ENCODE assay signal across 15 cellular contexts in the genomic region with DNA sequence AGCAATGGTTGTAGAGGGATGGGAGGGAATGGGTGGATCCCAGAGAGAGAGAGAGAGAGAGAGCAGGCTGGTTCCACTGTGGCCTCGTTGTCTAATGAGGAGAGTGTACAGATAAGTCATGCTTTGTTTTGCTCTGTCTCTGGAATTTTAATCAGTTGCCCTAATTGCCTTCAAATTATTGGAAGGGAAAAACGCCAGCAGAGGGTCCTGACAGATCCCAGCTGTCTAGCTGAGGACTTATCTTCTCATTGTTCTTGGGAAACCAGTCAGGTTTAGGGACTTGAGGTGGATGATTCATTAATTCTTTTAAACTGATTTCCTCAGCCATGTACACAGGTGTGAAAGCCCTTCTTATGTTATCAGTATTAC. TPM values are rescaled to one million over a fixed set of nuclear protein-coding genes. Genes with fewer than 3 reads are reported as not detected.
DNase-seq lines count a peak whose midpoint lies in the region; ATAC-seq and TF ChIP-seq lines count a peak whose summit lies in the region.
"Had no signal": no experiment of that assay in that cellular context is flagged by ENCODE, and none has a peak within 500 bp of the region (broad histone marks: within the 10 kb centered on the region; RNA-seq: fewer than 3 reads in every experiment).

No MANE protein-coding gene starts in this region.

- no peaks in the 10 kb centered on the region for H3K36me3 Mint-ChIP-seq in glutamatergic neuron (ENCODE audit: unreplicated experiment)

- DNase-seq in NCI-H526 (lab: John Stamatoyannopoulos, UW) = peak; percentile 9 to 24
- no peak for DNase-seq in NCI-H526 treated with DMSO at 0.1 percent for 48 hours (lab: John Stamatoyannopoulos, UW)
- no peak for DNase-seq in glutamatergic neuron
- no peak for DNase-seq in substantia nigra (lab: John Stamatoyannopoulos, UW)
- no peak for DNase-seq in GF-D8 (lab: John Stamatoyannopoulos, UW)
- DNase-seq: ACHN; activated CD4-positive, alpha-beta memory T cell treated with anti-CD3 and anti-CD28 coated beads, Interleukin-2, amount 10 ng/mL, durations not matched to agents 7 days and 5 days; activated naive CD4-positive, alpha-beta T cell treated with anti-CD3 and anti-CD28 coated beads, Interleukin-2, amount 10 ng/mL, durations not matched to agents 7 days and 5 days; NCI-H1417 treated with DMSO at 0.1 percent for 48 hours; SHP77 had no signal

- TF ChIP-seq CTCF in glutamatergic neuron (IDR thresholded peaks at IDR 0.05; ENCODE audit: partially characterized antibody, unreplicated experiment) = no peak

- H3K4me3 Mint-ChIP-seq in glutamatergic neuron (ENCODE audit: unreplicated experiment) = no peak overlapping the region
- H3K4me3 Mint-ChIP-seq: activated CD4-positive, alpha-beta memory T cell treated with anti-CD3 and anti-CD28 coated beads, Interleukin-2, amount 10 ng/mL, durations not matched to agents 7 days and 5 days; activated naive CD4-positive, alpha-beta T cell treated with anti-CD3 and anti-CD28 coated beads, Interleukin-2, amount 10 ng/mL, durations not matched to agents 7 days and 5 days had no signal

- H3K27ac Mint-ChIP-seq in glutamatergic neuron (ENCODE audit: unreplicated experiment) = peak overlapping the region; percentile 34
- H3K27ac Mint-ChIP-seq: activated CD4-positive, alpha-beta memory T cell treated with anti-CD3 and anti-CD28 coated beads, Interleukin-2, amount 10 ng/mL, durations not matched to agents 7 days and 5 days; activated naive CD4-positive, alpha-beta T cell treated with anti-CD3 and anti-CD28 coated beads, Interleukin-2, amount 10 ng/mL, durations not matched to agents 7 days and 5 days had no signal

- H3K27me3 Mint-ChIP-seq in glutamatergic neuron (ENCODE audit: unreplicated experiment) = peaks cover 9% of the 10 kb centered on the region
- H3K27me3 Mint-ChIP-seq: activated CD4-positive, alpha-beta memory T cell treated with anti-CD3 and anti-CD28 coated beads, Interleukin-2, amount 10 ng/mL, durations not matched to agents 7 days and 5 days; activated naive CD4-positive, alpha-beta T cell treated with anti-CD3 and anti-CD28 coated beads, Interleukin-2, amount 10 ng/mL, durations not matched to agents 7 days and 5 days had no signal

- peaks cover 22% of the 10 kb centered on the region for H3K4me1 Mint-ChIP-seq in glutamatergic neuron (ENCODE audit: low read depth, unreplicated experiment)

- ATAC-seq in SK-N-SH treated with all-trans-retinoic acid at 6 μM for 48 hours (peak; percentile 63), GM21529 (IDR thresholded peaks at IDR 0.05; ENCODE audit: unreplicated experiment) (no peak), HG03342 (IDR thresholded peaks at IDR 0.05; ENCODE audit: unreplicated experiment) (no peak)

- H3K27ac ChIP-seq in substantia nigra (ENCODE audit: low read depth, low read length, poor library complexity, severe bottlenecking) = peak overlapping the region; percentile 91
- H3K27ac ChIP-seq: neutrophil, thoracic aorta had no signal

- peaks cover 13% of the 10 kb centered on the region for H3K9me3 Mint-ChIP-seq in glutamatergic neuron (ENCODE audit: unreplicated experiment)
- H3K9me3 Mint-ChIP-seq: activated CD4-positive, alpha-beta memory T cell treated with anti-CD3 and anti-CD28 coated beads, Interleukin-2, amount 10 ng/mL, durations not matched to agents 7 days and 5 days; activated naive CD4-positive, alpha-beta T cell treated with anti-CD3 and anti-CD28 coated beads, Interleukin-2, amount 10 ng/mL, durations not matched to agents 7 days and 5 days had no signal

TF ChIP-seq in SK-N-SH treated with all-trans-retinoic acid at 6 μM for 48 hours, 23 proteins besides CTCF, POLR2A, EP300 and RAD21:
- TF ChIP-seq ZFP30 (CRISPR knock-in tag; IDR thresholded peaks at IDR 0.05) (no peak), ZFP3 (CRISPR knock-in tag; IDR thresholded peaks at IDR 0.05) (peak; percentile 61; the same call in 1 of the 2 replicates), ESRRG (CRISPR knock-in tag; IDR thresholded peaks at IDR 0.05) (peak; percentile 65; the same call in 1 of the 2 replicates), PPARA (CRISPR knock-in tag; IDR thresholded peaks at IDR 0.05; ENCODE audit: borderline replicate concordance) (no peak), CSDC2 (CRISPR knock-in tag; IDR thresholded peaks at IDR 0.05) (0 out of 2 replicates have a peak, but pooled peaks have one; percentile 46), ZNF70 (CRISPR knock-in tag; IDR thresholded peaks at IDR 0.05) (no peak), TCF4 (CRISPR knock-in tag; IDR thresholded peaks at IDR 0.05; ENCODE audit: borderline replicate concordance) (peak; percentile 74), GLIS3 (CRISPR knock-in tag; IDR thresholded peaks at IDR 0.05) (no peak), ISL1 (CRISPR knock-in tag; IDR thresholded peaks at IDR 0.05) (peak; percentile 90), ZC3H10 (CRISPR knock-in tag; IDR thresholded peaks at IDR 0.05) (no peak), SNAI2 (CRISPR knock-in tag; IDR thresholded peaks at IDR 0.05) (0 out of 2 replicates have a peak, but pooled peaks have one; percentile 12)
- TF ChIP-seq, protein P1, sequence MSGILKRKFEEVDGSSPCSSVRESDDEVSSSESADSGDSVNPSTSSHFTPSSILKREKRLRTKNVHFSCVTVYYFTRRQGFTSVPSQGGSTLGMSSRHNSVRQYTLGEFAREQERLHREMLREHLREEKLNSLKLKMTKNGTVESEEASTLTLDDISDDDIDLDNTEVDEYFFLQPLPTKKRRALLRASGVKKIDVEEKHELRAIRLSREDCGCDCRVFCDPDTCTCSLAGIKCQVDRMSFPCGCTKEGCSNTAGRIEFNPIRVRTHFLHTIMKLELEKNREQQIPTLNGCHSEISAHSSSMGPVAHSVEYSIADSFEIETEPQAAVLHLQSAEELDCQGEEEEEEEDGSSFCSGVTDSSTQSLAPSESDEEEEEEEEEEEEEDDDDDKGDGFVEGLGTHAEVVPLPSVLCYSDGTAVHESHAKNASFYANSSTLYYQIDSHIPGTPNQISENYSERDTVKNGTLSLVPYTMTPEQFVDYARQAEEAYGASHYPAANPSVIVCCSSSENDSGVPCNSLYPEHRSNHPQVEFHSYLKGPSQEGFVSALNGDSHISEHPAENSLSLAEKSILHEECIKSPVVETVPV (CRISPR knock-in tag; IDR thresholded peaks at IDR 0.05) = 0 out of 2 replicates have a peak, but pooled peaks have one; percentile 34
- TF ChIP-seq, protein P2, sequence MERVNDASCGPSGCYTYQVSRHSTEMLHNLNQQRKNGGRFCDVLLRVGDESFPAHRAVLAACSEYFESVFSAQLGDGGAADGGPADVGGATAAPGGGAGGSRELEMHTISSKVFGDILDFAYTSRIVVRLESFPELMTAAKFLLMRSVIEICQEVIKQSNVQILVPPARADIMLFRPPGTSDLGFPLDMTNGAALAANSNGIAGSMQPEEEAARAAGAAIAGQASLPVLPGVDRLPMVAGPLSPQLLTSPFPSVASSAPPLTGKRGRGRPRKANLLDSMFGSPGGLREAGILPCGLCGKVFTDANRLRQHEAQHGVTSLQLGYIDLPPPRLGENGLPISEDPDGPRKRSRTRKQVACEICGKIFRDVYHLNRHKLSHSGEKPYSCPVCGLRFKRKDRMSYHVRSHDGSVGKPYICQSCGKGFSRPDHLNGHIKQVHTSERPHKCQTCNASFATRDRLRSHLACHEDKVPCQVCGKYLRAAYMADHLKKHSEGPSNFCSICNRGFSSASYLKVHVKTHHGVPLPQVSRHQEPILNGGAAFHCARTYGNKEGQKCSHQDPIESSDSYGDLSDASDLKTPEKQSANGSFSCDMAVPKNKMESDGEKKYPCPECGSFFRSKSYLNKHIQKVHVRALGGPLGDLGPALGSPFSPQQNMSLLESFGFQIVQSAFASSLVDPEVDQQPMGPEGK (CRISPR knock-in tag; IDR thresholded peaks at IDR 0.05; ENCODE audit: borderline replicate concordance) = 0 out of 2 replicates have a peak, but pooled peaks have one; percentile 31
- TF ChIP-seq, protein P3, sequence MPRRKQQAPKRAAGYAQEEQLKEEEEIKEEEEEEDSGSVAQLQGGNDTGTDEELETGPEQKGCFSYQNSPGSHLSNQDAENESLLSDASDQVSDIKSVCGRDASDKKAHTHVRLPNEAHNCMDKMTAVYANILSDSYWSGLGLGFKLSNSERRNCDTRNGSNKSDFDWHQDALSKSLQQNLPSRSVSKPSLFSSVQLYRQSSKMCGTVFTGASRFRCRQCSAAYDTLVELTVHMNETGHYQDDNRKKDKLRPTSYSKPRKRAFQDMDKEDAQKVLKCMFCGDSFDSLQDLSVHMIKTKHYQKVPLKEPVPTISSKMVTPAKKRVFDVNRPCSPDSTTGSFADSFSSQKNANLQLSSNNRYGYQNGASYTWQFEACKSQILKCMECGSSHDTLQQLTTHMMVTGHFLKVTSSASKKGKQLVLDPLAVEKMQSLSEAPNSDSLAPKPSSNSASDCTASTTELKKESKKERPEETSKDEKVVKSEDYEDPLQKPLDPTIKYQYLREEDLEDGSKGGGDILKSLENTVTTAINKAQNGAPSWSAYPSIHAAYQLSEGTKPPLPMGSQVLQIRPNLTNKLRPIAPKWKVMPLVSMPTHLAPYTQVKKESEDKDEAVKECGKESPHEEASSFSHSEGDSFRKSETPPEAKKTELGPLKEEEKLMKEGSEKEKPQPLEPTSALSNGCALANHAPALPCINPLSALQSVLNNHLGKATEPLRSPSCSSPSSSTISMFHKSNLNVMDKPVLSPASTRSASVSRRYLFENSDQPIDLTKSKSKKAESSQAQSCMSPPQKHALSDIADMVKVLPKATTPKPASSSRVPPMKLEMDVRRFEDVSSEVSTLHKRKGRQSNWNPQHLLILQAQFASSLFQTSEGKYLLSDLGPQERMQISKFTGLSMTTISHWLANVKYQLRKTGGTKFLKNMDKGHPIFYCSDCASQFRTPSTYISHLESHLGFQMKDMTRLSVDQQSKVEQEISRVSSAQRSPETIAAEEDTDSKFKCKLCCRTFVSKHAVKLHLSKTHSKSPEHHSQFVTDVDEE (CRISPR knock-in tag; IDR thresholded peaks at IDR 0.05) = peak; percentile 95; the same call in 1 of the 2 replicates

RNA-seq across cellular contexts. Expression of a gene that starts 58.5 kb away (rescaled TPM):
- total RNA-seq in glutamatergic neuron (ENCODE audit: unreplicated experiment) = 13.1 TPM

Comparison
In these comparisons a context has a peak if more than half of its experiments do, and no peak if none do; other contexts are left out.
1. DNase-seq: peak in NCI-H526 (2 of 2); none in NCI-H526 treated with DMSO at 0.1 percent for 48 hours (single experiment), glutamatergic neuron (single experiment), substantia nigra (0 of 49) and GF-D8 (single experiment).